ENCODE assay signal across 14 cellular contexts in the genomic region with DNA sequence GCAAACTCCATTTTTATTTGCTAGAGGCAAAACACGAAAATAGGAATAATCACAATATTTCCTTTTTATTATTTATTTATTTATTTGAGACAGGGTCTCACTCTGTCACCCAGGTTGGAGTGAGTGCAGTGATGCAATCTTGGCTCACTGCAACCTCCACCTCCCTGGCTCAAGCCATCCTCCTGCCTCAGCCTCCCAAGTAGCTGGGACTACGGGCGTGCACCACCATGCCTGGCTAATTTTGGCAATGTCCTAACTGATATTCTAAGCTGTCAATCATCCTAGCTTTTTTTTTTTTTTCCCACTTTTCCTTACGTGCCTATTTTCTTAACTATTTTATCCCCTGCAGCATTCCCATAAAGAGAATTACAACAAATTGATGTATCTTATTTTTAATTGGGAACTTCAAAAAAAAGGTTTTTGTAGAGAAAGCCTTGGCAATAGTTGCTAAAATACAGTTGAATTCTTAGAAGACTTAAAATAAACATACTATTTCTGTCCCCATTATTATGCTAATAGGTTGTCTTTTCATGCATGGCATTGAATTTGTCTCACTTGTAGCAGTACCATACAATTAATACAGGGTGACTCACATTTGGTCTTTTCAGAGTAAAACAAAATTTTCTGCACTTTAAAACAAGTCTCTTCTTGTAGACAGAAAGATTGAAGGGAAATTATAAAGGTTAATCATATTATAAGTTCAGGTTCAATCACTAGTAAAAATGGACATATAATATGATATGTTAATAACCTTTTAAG.
DNase-seq lines count a peak whose midpoint lies in the region; ATAC-seq, FAIRE-seq and TF ChIP-seq lines count a peak whose summit lies in the region.
"Had no signal": no experiment of that assay in that cellular context is flagged by ENCODE, and none has a peak within 500 bp of the region (broad histone marks: within the 10 kb centered on the region; RNA-seq: fewer than 3 reads in every experiment).

No MANE protein-coding gene starts in this region.

- POLR2A ChIA-PET in HEK293T (lab: Yijun Ruan, JAX) (no interaction called here), GM12878 (lab: Charles Lee) (no interaction called here)

- H2AK5ac ChIP-seq in neuronal stem cell (ENCODE audit: low read depth, low read length) = no peak overlapping the region

- H2AFZ ChIP-seq in GM12878 (ENCODE audit: control insufficient read depth, low read depth, low read length) (no peak overlapping the region), neuronal stem cell (ENCODE audit: low read length) (no peak overlapping the region)

- FAIRE-seq in GM12878 (lab: Jason Lieb, UNC) = no peak
- FAIRE-seq: A549 had no signal

- TF ChIP-seq POLR2A in GM12878 (IDR thresholded peaks at IDR 0.05; ENCODE audit: low read depth, low read length) = no peak
- TF ChIP-seq POLR2A in esophagus squamous epithelium (IDR thresholded peaks at IDR 0.05) = no peak

- no peak overlapping the region for H2BK15ac ChIP-seq in neuronal stem cell (ENCODE audit: low read length)

- in situ Hi-C loops in GM12878 (cut with MboI) = no loop called here

- H3K9ac ChIP-seq in GM12878 (ENCODE audit: control insufficient read depth, insufficient read depth, low read length) (no peak overlapping the region), neuronal stem cell (ENCODE audit: low read depth, low read length, poor library complexity) (no peak overlapping the region)

- no peak overlapping the region for H3K4ac ChIP-seq in neuronal stem cell (ENCODE audit: low read length)

- RAD21 ChIA-PET in GM12878 (lab: Charles Lee; ENCODE audit: unreplicated experiment) = no interaction called here

- no peak for TF ChIP-seq RAD21 in GM12878 (IDR thresholded peaks at IDR 0.05; ENCODE audit: insufficient read depth, low read depth, low read length)

- H3K79me2 ChIP-seq in GM12878 (ENCODE audit: control insufficient read depth, insufficient read depth, low read length) = no peaks in the 10 kb centered on the region

- TF ChIP-seq CTCF in GM12878 (IDR thresholded peaks at IDR 0.05 in 2 of 3, conservative IDR thresholded peaks at IDR 0.05 in 1 of 3; ENCODE audit: control insufficient read depth in 2 of 3, extremely low read depth in 1 of 3, insufficient read depth in 1 of 3, low read depth in 3 of 3, low read length in 3 of 3) (no peak), epithelial cell of esophagus (IDR thresholded peaks at IDR 0.05; ENCODE audit: insufficient read depth, low read depth, low read length, missing control alignments) (no peak), esophagus squamous epithelium (IDR thresholded peaks at IDR 0.05) (no peak)

- H3K18ac ChIP-seq in neuronal stem cell (ENCODE audit: low read length) = no peak overlapping the region

- H3K23ac ChIP-seq in neuronal stem cell (ENCODE audit: low read depth, low read length, poor library complexity) = no peak overlapping the region

- H3K4me1 ChIP-seq in GM12878 (ENCODE audit: control insufficient read depth, insufficient read depth, low read length) (no peaks in the 10 kb centered on the region), neuronal stem cell (ENCODE audit: control insufficient read depth in 2 of 2, insufficient read depth in 1 of 2, low read depth in 1 of 2, low read length in 2 of 2) (peaks cover 0 to 9% of the 10 kb centered on the region in 2 donors), esophagus squamous epithelium (no peaks in the 10 kb centered on the region)
- H3K4me1 ChIP-seq: A549, Caco-2 had no signal

- no peak overlapping the region for H4K91ac ChIP-seq in neuronal stem cell (ENCODE audit: low read depth, low read length, poor library complexity)

- H3K4me2 ChIP-seq in GM12878 (ENCODE audit: control insufficient read depth, insufficient read depth) (no peak overlapping the region), neuronal stem cell (ENCODE audit: insufficient read depth, low read length, poor library complexity, severe bottlenecking) (no peak overlapping the region)
- H3K4me2 ChIP-seq: A549 had no signal

- CTCF ChIA-PET in HEK293T (lab: Yijun Ruan, JAX) = no interaction called here
- CTCF ChIA-PET in GM12878 (lab: Yijun Ruan, JAX) = interaction anchor here (1.0 kb wide), 1 partner anchor 67 kb away, joined by 3 read pairs; no protein-coding TSS in a partner anchor

- no peak overlapping the region for H4K8ac ChIP-seq in neuronal stem cell (ENCODE audit: low read depth, low read length)

- H3K27ac ChIP-seq in GM12878 (ENCODE audit: control insufficient read depth, insufficient read depth) = no peak overlapping the region
- H3K27ac ChIP-seq in neuronal stem cell (replicated peaks; ENCODE audit: low read length) = no peak overlapping the region
- H3K27ac ChIP-seq in esophagus squamous epithelium = no peak overlapping the region
- H3K27ac ChIP-seq: A549, HL-60 had no signal

- H3K4me3 ChIP-seq in GM12878 = no peak overlapping the region
- H3K4me3 ChIP-seq in epithelial cell of esophagus (ENCODE audit: low read length) = no peak overlapping the region
- no peak overlapping the region for H3K4me3 ChIP-seq in neuronal stem cell (ENCODE audit: low read length in 2 of 2)
- no peak overlapping the region for H3K4me3 ChIP-seq in esophagus squamous epithelium
- H3K4me3 ChIP-seq: A549 had no signal

- H3K79me1 ChIP-seq in neuronal stem cell (ENCODE audit: low read depth, low read length) = no peaks in the 10 kb centered on the region

- intact Hi-C loops in GM12878 (cut with micrococcal nuclease; ENCODE audit: unreplicated experiment) = no loop called here
- intact Hi-C loops in esophagus squamous epithelium (cut with DNase I) = no loop called here

- H3K36me3 ChIP-seq in GM12878 (ENCODE audit: control insufficient read depth in 2 of 2, insufficient read depth in 2 of 2, low read length in 1 of 2) = no peaks in the 10 kb centered on the region
- H3K36me3 ChIP-seq in neuronal stem cell (replicated peaks in 1 of 2; ENCODE audit: control insufficient read depth in 2 of 2, insufficient read depth in 2 of 2, low read length in 2 of 2) = no peaks in the 10 kb centered on the region
- no peaks in the 10 kb centered on the region for H3K36me3 ChIP-seq in esophagus squamous epithelium

- no peaks in the 10 kb centered on the region for H3K27me3 ChIP-seq in GM12878 (replicated peaks in 1 of 2; ENCODE audit: control insufficient read depth in 2 of 2, insufficient read depth in 2 of 2, low read length in 1 of 2)
- no peaks in the 10 kb centered on the region for H3K27me3 ChIP-seq in neuronal stem cell (ENCODE audit: control insufficient read depth in 3 of 3, insufficient read depth in 3 of 3, low read depth in 1 of 3, low read length in 3 of 3)
- no peaks in the 10 kb centered on the region for H3K27me3 ChIP-seq in esophagus squamous epithelium

- BruUV-seq in GM12878 (replicated peaks; lab: Mats Ljungman, UMichigan) = no TSS peak

- no peaks in the 10 kb centered on the region for H3K9me3 ChIP-seq in GM12878 (replicated peaks; ENCODE audit: control insufficient read depth, insufficient read depth, low read length)
- no peaks in the 10 kb centered on the region for H3K9me3 ChIP-seq in neuronal stem cell (replicated peaks in 1 of 2; ENCODE audit: control insufficient read depth in 2 of 2, insufficient read depth in 1 of 2, low read depth in 1 of 2, low read length in 2 of 2)
- no peaks in the 10 kb centered on the region for H3K9me3 ChIP-seq in esophagus squamous epithelium
- H3K9me3 ChIP-seq: A549, Caco-2 had no signal

- DNase-seq in HEK293T (ENCODE audit: extremely low spot score) = no peak
- no peak for DNase-seq in GM12878 (ENCODE audit: low read depth, low spot score)
- peak; percentile 6 for DNase-seq in epithelial cell of esophagus (ENCODE audit: low read depth)
- no peak for DNase-seq in SHP77 (lab: John Stamatoyannopoulos, UW)
- no peak for DNase-seq in neuronal stem cell (ENCODE audit: low spot score)
- no peak for DNase-seq in esophagus squamous epithelium (lab: John Stamatoyannopoulos, UW)
- DNase-seq: Caco-2; CD8-positive, alpha-beta T cell; DMS53; GF-D8 had no signal

- H3K14ac ChIP-seq in neuronal stem cell (ENCODE audit: low read length) = no peak overlapping the region

- no peak for TF ChIP-seq EP300 in GM12878 (IDR thresholded peaks at IDR 0.05; ENCODE audit: borderline replicate concordance in 1 of 2, control insufficient read depth in 1 of 2, low read depth in 2 of 2, low read length in 2 of 2)

- no peak overlapping the region for H2BK5ac ChIP-seq in neuronal stem cell (ENCODE audit: low read length)

- 14% methylated on average over 4 of the region's 4 CpGs for WGBS in GM12878 (ENCODE audit: insufficient coverage, insufficient replicate concordance, low lambda C conversion rate, missing lambda C conversion rate)
- no CpG with 5 or more reads among the region's 4 CpGs for WGBS in neuronal stem cell (ENCODE audit: extremely low coverage in 2 of 2, insufficient read length in 2 of 2, insufficient replicate concordance in 1 of 2), 2 donors
- 44 to 62% methylated on average over 4 of the region's 4 CpGs for WGBS in esophagus squamous epithelium, 2 donors

- ATAC-seq in GM12878 = no peak
- no peak for ATAC-seq in GM19397 (IDR thresholded peaks at IDR 0.05; ENCODE audit: unreplicated experiment)
- ATAC-seq: A549; CD8-positive, alpha-beta T cell; HCT116 had no signal

- no peaks in the 10 kb centered on the region for H4K20me1 ChIP-seq in GM12878 (ENCODE audit: control insufficient read depth, insufficient read depth)

- no peak overlapping the region for H2BK12ac ChIP-seq in neuronal stem cell (ENCODE audit: low read length)

- no peak overlapping the region for H2BK120ac ChIP-seq in neuronal stem cell (ENCODE audit: low read depth, low read length)

- SMC1A ChIA-PET in GM12878 (lab: Charles Lee; ENCODE audit: uncharacterized antibody, unreplicated experiment) = interaction anchor here (0.8 kb wide), 1 partner anchor 479 kb away, joined by 3 read pairs; no protein-coding TSS in a partner anchor

TF ChIP-seq in HEK293T, 16 proteins besides CTCF, POLR2A, EP300 and RAD21 (continues in another document):
- TF ChIP-seq TARDBP (IDR thresholded peaks at IDR 0.05) = no peak

TF ChIP-seq in GM12878, 131 proteins besides CTCF, POLR2A, EP300 and RAD21:
- TF ChIP-seq IKZF1 (conservative IDR thresholded peaks at IDR 0.05) = no peak
- TF ChIP-seq, protein P1, sequence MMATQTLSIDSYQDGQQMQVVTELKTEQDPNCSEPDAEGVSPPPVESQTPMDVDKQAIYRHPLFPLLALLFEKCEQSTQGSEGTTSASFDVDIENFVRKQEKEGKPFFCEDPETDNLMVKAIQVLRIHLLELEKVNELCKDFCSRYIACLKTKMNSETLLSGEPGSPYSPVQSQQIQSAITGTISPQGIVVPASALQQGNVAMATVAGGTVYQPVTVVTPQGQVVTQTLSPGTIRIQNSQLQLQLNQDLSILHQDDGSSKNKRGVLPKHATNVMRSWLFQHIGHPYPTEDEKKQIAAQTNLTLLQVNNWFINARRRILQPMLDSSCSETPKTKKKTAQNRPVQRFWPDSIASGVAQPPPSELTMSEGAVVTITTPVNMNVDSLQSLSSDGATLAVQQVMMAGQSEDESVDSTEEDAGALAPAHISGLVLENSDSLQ (IDR thresholded peaks at IDR 0.05) = 0 out of 2 replicates have a peak, but pooled peaks have one; percentile 18
